Comparison of ENCODE assay signal across 24 cellular contexts in genomic region chrY:15292881-15293280, GRCh38.
A peak's percentile ranks its signal among the peaks of the same experiment; 100 is the strongest.
DNase-seq lines count a peak whose midpoint lies in the region; FAIRE-seq and TF ChIP-seq lines count a peak whose summit lies in the region.
"Had no signal": no experiment of that assay in that cellular context is flagged by ENCODE, and none has a peak within 500 bp of the region (broad histone marks: within the 10 kb centered on the region; RNA-seq: fewer than 3 reads in every experiment).

No MANE protein-coding gene starts in this region.

- no peaks in the 10 kb centered on the region for H3K27me3 ChIP-seq in mesendoderm (ENCODE audit: insufficient read depth, low read length, poor library complexity)
- H3K27me3 ChIP-seq: BLaER1 treated with 17β-estradiol and CSF1 and Interleukin-3, amounts not matched to agents 10 nM and 100 nM; MG63; SJSA1 had no signal

- H3K36me3 ChIP-seq in OCI-LY7 (ENCODE audit: insufficient read depth, low read length) (no peaks in the 10 kb centered on the region), mesendoderm (ENCODE audit: control insufficient read depth, insufficient read depth, low read length) (no peaks in the 10 kb centered on the region)
- H3K36me3 ChIP-seq: BLaER1 treated with 17β-estradiol and CSF1 and Interleukin-3, amounts not matched to agents 10 nM and 100 nM; MG63; SJSA1 had no signal

- H3K4ac ChIP-seq in mesendoderm (ENCODE audit: low read depth, low read length) = no peak overlapping the region

- H4K8ac ChIP-seq in mesendoderm (ENCODE audit: low read depth, low read length) = no peak overlapping the region

- no peaks in the 10 kb centered on the region for H3K36me3 Mint-ChIP-seq in activated naive CD4-positive, alpha-beta T cell treated with anti-CD3 and anti-CD28 coated beads, Interleukin-2, amount 10 ng/mL, durations not matched to agents 7 days and 5 days

- no CpG with 5 or more reads among the region's 8 CpGs for WGBS in mesendoderm (ENCODE audit: extremely low coverage, insufficient coverage, low lambda C conversion rate)

- no peak overlapping the region for H3K4me3 ChIP-seq in OCI-LY7 (ENCODE audit: low read depth, low read length, poor library complexity, severe bottlenecking)
- no peak overlapping the region for H3K4me3 ChIP-seq in epithelial cell of esophagus (ENCODE audit: low read length)
- H3K4me3 ChIP-seq in mesendoderm (ENCODE audit: low read length) = no peak overlapping the region
- H3K4me3 ChIP-seq: BLaER1 treated with 17β-estradiol and CSF1 and Interleukin-3, amounts not matched to agents 10 nM and 100 nM; MG63; SJSA1 had no signal

- no peaks in the 10 kb centered on the region for H3K27me3 Mint-ChIP-seq in activated naive CD4-positive, alpha-beta T cell treated with anti-CD3 and anti-CD28 coated beads, Interleukin-2, amount 10 ng/mL, durations not matched to agents 7 days and 5 days
- H3K27me3 Mint-ChIP-seq: CD4-positive, alpha-beta T cell had no signal

- H3K4me2 ChIP-seq in OCI-LY7 (ENCODE audit: low read length) (no peak overlapping the region), mesendoderm (ENCODE audit: low read length) (no peak overlapping the region)
- H3K4me2 ChIP-seq: BLaER1 treated with 17β-estradiol and CSF1 and Interleukin-3, amounts not matched to agents 10 nM and 100 nM had no signal

- no peak overlapping the region for H3K27ac Mint-ChIP-seq in activated naive CD4-positive, alpha-beta T cell treated with anti-CD3 and anti-CD28 coated beads, Interleukin-2, amount 10 ng/mL, durations not matched to agents 7 days and 5 days
- H3K27ac Mint-ChIP-seq: CD4-positive, alpha-beta T cell had no signal

- intact Hi-C loops in OCI-LY7 (cut with micrococcal nuclease; ENCODE audit: unreplicated experiment) = no loop called here

- no peak for FAIRE-seq in urothelium cell line (lab: Jason Lieb, UNC)
- FAIRE-seq: A204.1, D721Med had no signal

- H4K5ac ChIP-seq in mesendoderm (ENCODE audit: low read length) = no peak overlapping the region

- no peaks in the 10 kb centered on the region for H3K9me3 ChIP-seq in OCI-LY7 (ENCODE audit: low read length)
- H3K9me3 ChIP-seq: BLaER1 treated with 17β-estradiol and CSF1 and Interleukin-3, amounts not matched to agents 10 nM and 100 nM; MG63; SJSA1 had no signal

- H3K4me1 Mint-ChIP-seq in activated naive CD4-positive, alpha-beta T cell treated with anti-CD3 and anti-CD28 coated beads, Interleukin-2, amount 10 ng/mL, durations not matched to agents 7 days and 5 days = no peaks in the 10 kb centered on the region

- no peak for TF ChIP-seq CTCF in OCI-LY7 (conservative IDR thresholded peaks at IDR 0.05; ENCODE audit: low read length)
- no peak for TF ChIP-seq CTCF in epithelial cell of esophagus (IDR thresholded peaks at IDR 0.05; ENCODE audit: insufficient read depth, low read depth, low read length, missing control alignments)

- H3K9me3 Mint-ChIP-seq in activated naive CD4-positive, alpha-beta T cell treated with anti-CD3 and anti-CD28 coated beads, Interleukin-2, amount 10 ng/mL, durations not matched to agents 7 days and 5 days = no peaks in the 10 kb centered on the region
- H3K9me3 Mint-ChIP-seq: CD4-positive, alpha-beta T cell had no signal

- no peak overlapping the region for H2AFZ ChIP-seq in OCI-LY7 (ENCODE audit: low read length)

- H3K4me1 ChIP-seq in OCI-LY7 (ENCODE audit: insufficient read depth, low read length, poor library complexity, severe bottlenecking) (no peaks in the 10 kb centered on the region), mesendoderm (ENCODE audit: control insufficient read depth, low read depth, low read length) (no peaks in the 10 kb centered on the region)
- H3K4me1 ChIP-seq: BLaER1 treated with 17β-estradiol and CSF1 and Interleukin-3, amounts not matched to agents 10 nM and 100 nM; SJSA1 had no signal

- H4K20me1 ChIP-seq in OCI-LY7 (ENCODE audit: insufficient read depth, low read length) = no peaks in the 10 kb centered on the region
- H4K20me1 ChIP-seq: BLaER1 treated with 17β-estradiol and CSF1 and Interleukin-3, amounts not matched to agents 10 nM and 100 nM had no signal

- H3K79me2 ChIP-seq in OCI-LY7 (ENCODE audit: insufficient read depth, low read depth, low read length) = no peaks in the 10 kb centered on the region
- no peaks in the 10 kb centered on the region for H3K79me2 ChIP-seq in mesendoderm (ENCODE audit: control insufficient read depth, insufficient read depth, low read length)

- no peak overlapping the region for H3K18ac ChIP-seq in mesendoderm (ENCODE audit: low read length)

- H2BK5ac ChIP-seq in mesendoderm (ENCODE audit: low read length) = no peak overlapping the region

- H3K9ac ChIP-seq in mesendoderm (ENCODE audit: low read length) = no peak overlapping the region
- H3K9ac ChIP-seq: BLaER1 treated with 17β-estradiol and CSF1 and Interleukin-3, amounts not matched to agents 10 nM and 100 nM had no signal

- H2AK5ac ChIP-seq in mesendoderm (ENCODE audit: low read length) = no peak overlapping the region

- no peak overlapping the region for H3K27ac ChIP-seq in OCI-LY7 (ENCODE audit: low read depth, low read length, poor library complexity, severe bottlenecking)
- no peak overlapping the region for H3K27ac ChIP-seq in mesendoderm (ENCODE audit: low read depth, low read length)
- H3K27ac ChIP-seq: BLaER1 treated with 17β-estradiol and CSF1 and Interleukin-3, amounts not matched to agents 10 nM and 100 nM; SJSA1 had no signal

- H3K9me2 ChIP-seq in OCI-LY7 (ENCODE audit: insufficient read depth, low read length) = no peaks in the 10 kb centered on the region

- H3K4me3 Mint-ChIP-seq in activated naive CD4-positive, alpha-beta T cell treated with anti-CD3 and anti-CD28 coated beads, Interleukin-2, amount 10 ng/mL, durations not matched to agents 7 days and 5 days = no peak overlapping the region
- H3K4me3 Mint-ChIP-seq: CD4-positive, alpha-beta T cell had no signal

- no peak overlapping the region for H3K56ac ChIP-seq in mesendoderm (ENCODE audit: low read length)

- no peak overlapping the region for H2BK120ac ChIP-seq in mesendoderm (ENCODE audit: low read depth, low read length)

- peak; percentile 25 for DNase-seq in activated naive CD4-positive, alpha-beta T cell treated with anti-CD3 and anti-CD28 coated beads, Interleukin-2, amount 10 ng/mL, durations not matched to agents 7 days and 5 days
- no peak for DNase-seq in activated naive CD4-positive, alpha-beta T cell treated with Interleukin-2 at 50 U/mL for 16 hours
- DNase-seq in OCI-LY7 (ENCODE audit: low spot score) (peak; percentile 1), epithelial cell of esophagus (ENCODE audit: low read depth) (peak; percentile 20), mesendoderm (peak; percentile 15), urothelium cell line (ENCODE audit: low spot score) (no peak), OCI-M2 (lab: John Stamatoyannopoulos, UW; ENCODE audit: unreplicated experiment) (no peak), NCI-H2081 (lab: John Stamatoyannopoulos, UW) (no peak)
- DNase-seq: AML-193; CD4-positive, alpha-beta T cell; GOT3; HCEC 1CT; IMR-90; KG1; MG63; NCI-H2029; NCI-H2227 treated with DMSO at 0.1 percent for 48 hours; NCI-H526 treated with DMSO at 0.1 percent for 48 hours; OCI-M1; Right ventricle myocardium superior had no signal

- H2BK15ac ChIP-seq in mesendoderm (replicated peaks; ENCODE audit: low read depth) = no peak overlapping the region

- H3K79me1 ChIP-seq in mesendoderm (ENCODE audit: low read length) = no peaks in the 10 kb centered on the region

- POLR2A ChIA-PET in OCI-LY7 (lab: Charles Lee) = no interaction called here

- CTCF ChIA-PET in activated naive CD4-positive, alpha-beta T cell treated with anti-CD3 and anti-CD28 coated beads, Interleukin-2, amount 10 ng/mL, durations not matched to agents 7 days and 5 days (lab: Charles Lee) = no interaction called here
- CTCF ChIA-PET in OCI-LY7 (lab: Charles Lee; ENCODE audit: unreplicated experiment) = no interaction called here

- no TSS peak for BruUV-seq in OCI-LY7 (replicated peaks; lab: Mats Ljungman, UMichigan)

- no peak overlapping the region for H3K23ac ChIP-seq in mesendoderm (ENCODE audit: low read length)

Comparison
In these comparisons a context has a peak if more than half of its experiments do, and no peak if none do; other contexts are left out.
1. DNase-seq: peak in activated naive CD4-positive, alpha-beta T cell treated with anti-CD3 and anti-CD28 coated beads, Interleukin-2, amount 10 ng/mL, durations not matched to agents 7 days and 5 days (single experiment), OCI-LY7 (single experiment), epithelial cell of esophagus (single experiment) and mesendoderm (single experiment); none in activated naive CD4-positive, alpha-beta T cell treated with Interleukin-2 at 50 U/mL for 16 hours (single experiment), urothelium cell line (single experiment), OCI-M2 (single experiment) and NCI-H2081 (0 of 2).